In genomic region chr10:84334806-84335205, GRCh38 we compare ENCODE assay signal across 12 cellular contexts. TPM values are rescaled to one million over a fixed set of nuclear protein-coding genes. Genes with fewer than 3 reads are reported as not detected.
DNase-seq lines count a peak whose midpoint lies in the region; ATAC-seq and TF ChIP-seq lines count a peak whose summit lies in the region.
"Had no signal": no experiment of that assay in that cellular context is flagged by ENCODE, and none has a peak within 500 bp of the region (broad histone marks: within the 10 kb centered on the region; RNA-seq: fewer than 3 reads in every experiment).

No MANE protein-coding gene starts in this region.

- peaks cover 51% of the 10 kb centered on the region for H3K4me1 Mint-ChIP-seq in CD4-positive, alpha-beta T cell (ENCODE audit: low read depth)
- H3K4me1 Mint-ChIP-seq in activated T-helper 1 cell treated with anti-CD3 and anti-CD28 coated beads, Interleukin-12 subunit alpha, Interleukin-12 subunit beta, Interleukin-2, Interleukin-4 antibody, amounts not matched to agents 30 ng/mL and 10 ng/mL and 1 ng/mL, durations not matched to agents 14 hours and 24 hours and 36 hours (ENCODE audit: low read depth): peaks cover 52% of the 10 kb centered on the region

- H3K9ac ChIP-seq in iPS-18a (ENCODE audit: low read length): no peak overlapping the region
- H3K9ac ChIP-seq: BLaER1 had no signal

- no peaks in the 10 kb centered on the region for H3K9me3 ChIP-seq in CD4-positive, alpha-beta T cell (ENCODE audit: control insufficient read depth, low read length)
- no peaks in the 10 kb centered on the region for H3K9me3 ChIP-seq in iPS-18a (ENCODE audit: control insufficient read depth, low read depth, low read length)
- H3K9me3 ChIP-seq: BLaER1, ovary had no signal

- H3K36me3 ChIP-seq in iPS-18a (ENCODE audit: control insufficient read depth, low read depth, low read length): no peaks in the 10 kb centered on the region
- H3K36me3 ChIP-seq: BLaER1, ovary had no signal

- intact Hi-C loops in CD4-positive, alpha-beta T cell (cut with DNase I, micrococcal nuclease): loop anchor here in 1 of 2 experiments (1.0 to 5.0 kb wide), 4 partner anchors 26 to 1277 kb away; partner anchors contain the start of gene GHITM
- intact Hi-C loops in activated T-helper 1 cell treated with anti-CD3 and anti-CD28 coated beads, Interleukin-12 subunit alpha, Interleukin-12 subunit beta, Interleukin-2, Interleukin-4 antibody, amounts not matched to agents 30 ng/mL and 10 ng/mL and 1 ng/mL, durations not matched to agents 14 hours and 24 hours and 36 hours (cut with micrococcal nuclease): loop anchor here (1.0 to 2.0 kb wide), 4 partner anchors 18 to 197 kb away; no protein-coding TSS in a partner anchor

- no peaks in the 10 kb centered on the region for H3K27me3 ChIP-seq in CD4-positive, alpha-beta T cell (ENCODE audit: control insufficient read depth, insufficient read depth, low read length)
- H3K27me3 ChIP-seq in iPS-18a (ENCODE audit: control insufficient read depth, insufficient read depth, low read length): no peaks in the 10 kb centered on the region
- H3K27me3 ChIP-seq: BLaER1, ovary had no signal

- CTCF ChIA-PET in CD4-positive, alpha-beta T cell (lab: Charles Lee): interaction anchor here (0.9 to 3.3 kb wide), 10 partner anchors 17 to 205 kb away, joined by 3 to 44 read pairs (median 6); no protein-coding TSS in a partner anchor

- H3K27ac Mint-ChIP-seq in CD4-positive, alpha-beta T cell: peak overlapping the region; percentile 82
- H3K27ac Mint-ChIP-seq in activated T-helper 1 cell treated with anti-CD3 and anti-CD28 coated beads, Interleukin-12 subunit alpha, Interleukin-12 subunit beta, Interleukin-2, Interleukin-4 antibody, amounts not matched to agents 30 ng/mL and 10 ng/mL and 1 ng/mL, durations not matched to agents 14 hours and 24 hours and 36 hours: peak overlapping the region; percentile 49

- in situ Hi-C loops in G401 (cut with HindIII; ENCODE audit: low sequenced_read_pairs): no loop called here

- H3K9me3 Mint-ChIP-seq in CD4-positive, alpha-beta T cell: no peaks in the 10 kb centered on the region
- H3K9me3 Mint-ChIP-seq in activated T-helper 1 cell treated with anti-CD3 and anti-CD28 coated beads, Interleukin-12 subunit alpha, Interleukin-12 subunit beta, Interleukin-2, Interleukin-4 antibody, amounts not matched to agents 30 ng/mL and 10 ng/mL and 1 ng/mL, durations not matched to agents 14 hours and 24 hours and 36 hours: no peaks in the 10 kb centered on the region
- H3K9me3 Mint-ChIP-seq: activated B cell treated with CpG ODN at 0.5 μM for 24 hours had no signal

- H3K4me3 Mint-ChIP-seq in CD4-positive, alpha-beta T cell: no peak overlapping the region
- H3K4me3 Mint-ChIP-seq in activated T-helper 1 cell treated with anti-CD3 and anti-CD28 coated beads, Interleukin-12 subunit alpha, Interleukin-12 subunit beta, Interleukin-2, Interleukin-4 antibody, amounts not matched to agents 30 ng/mL and 10 ng/mL and 1 ng/mL, durations not matched to agents 14 hours and 24 hours and 36 hours: peak overlapping the region; percentile 50
- H3K4me3 Mint-ChIP-seq: activated B cell treated with CpG ODN at 0.5 μM for 24 hours had no signal

- POLR2A ChIA-PET in CD4-positive, alpha-beta T cell (lab: Charles Lee): interaction anchor here (0.6 to 1.2 kb wide), 3 partner anchors 9 to 196 kb away, joined by 3 to 6 read pairs (median 3); partner anchors contain the start of gene GHITM

- no peak for DNase-seq in CD4-positive, alpha-beta T cell
- DNase-seq in G401 (ENCODE audit: low spot score) (peak; percentile 17), GM19238 (ENCODE audit: insufficient read length, low spot score) (no peak), NCI-H510A (lab: John Stamatoyannopoulos, UW) (no peak), NCI-H524 treated with DMSO at 0.1 percent for 48 hours (lab: John Stamatoyannopoulos, UW) (no peak)
- DNase-seq in activated T-helper 1 cell treated with anti-CD3 and anti-CD28 coated beads, Interleukin-12 subunit alpha, Interleukin-12 subunit beta, Interleukin-2, Interleukin-4 antibody, amounts not matched to agents 30 ng/mL and 10 ng/mL and 1 ng/mL, durations not matched to agents 14 hours and 24 hours and 36 hours (ENCODE audit: low spot score): no peak
- DNase-seq: activated B cell treated with CpG ODN at 0.5 μM for 24 hours, NCI-H1417 had no signal

- H3K36me3 Mint-ChIP-seq in CD4-positive, alpha-beta T cell (ENCODE audit: low read depth): peaks cover 14% of the 10 kb centered on the region
- H3K36me3 Mint-ChIP-seq in activated T-helper 1 cell treated with anti-CD3 and anti-CD28 coated beads, Interleukin-12 subunit alpha, Interleukin-12 subunit beta, Interleukin-2, Interleukin-4 antibody, amounts not matched to agents 30 ng/mL and 10 ng/mL and 1 ng/mL, durations not matched to agents 14 hours and 24 hours and 36 hours (ENCODE audit: low read depth): peaks cover 9% of the 10 kb centered on the region

- ATAC-seq in CD4-positive, alpha-beta T cell (ENCODE audit: poor library complexity): no peak

- no peaks in the 10 kb centered on the region for H3K27me3 Mint-ChIP-seq in CD4-positive, alpha-beta T cell
- H3K27me3 Mint-ChIP-seq in activated T-helper 1 cell treated with anti-CD3 and anti-CD28 coated beads, Interleukin-12 subunit alpha, Interleukin-12 subunit beta, Interleukin-2, Interleukin-4 antibody, amounts not matched to agents 30 ng/mL and 10 ng/mL and 1 ng/mL, durations not matched to agents 14 hours and 24 hours and 36 hours (ENCODE audit: insufficient read depth): no peaks in the 10 kb centered on the region
- H3K27me3 Mint-ChIP-seq: activated B cell treated with CpG ODN at 0.5 μM for 24 hours had no signal

- H3K27ac ChIP-seq in CD4-positive, alpha-beta T cell (ENCODE audit: low read depth, low read length): peak overlapping the region; percentile 33
- H3K27ac ChIP-seq in iPS-18a (ENCODE audit: low read length): peak overlapping the region; percentile 35
- H3K27ac ChIP-seq: BLaER1, ovary had no signal

- peak overlapping the region; percentile 18 for H3K4me3 ChIP-seq in iPS-18a (ENCODE audit: low read length)
- H3K4me3 ChIP-seq: BLaER1, K562, ovary had no signal

- peaks cover 30% of the 10 kb centered on the region for H3K4me1 ChIP-seq in iPS-18a (ENCODE audit: control insufficient read depth, low read depth, low read length)

- no peak for TF ChIP-seq CTCF in CD4-positive, alpha-beta T cell (IDR thresholded peaks at IDR 0.05)

RNA-seq across cellular contexts. Expression of gene CCSER2, which starts 6.4 kb away (rescaled TPM):
- 100 to 1,000 TPM; 134 to 148 TPM for total RNA-seq in CD4-positive, alpha-beta T cell
- total RNA-seq in G401 (2014; rRNA removed; shearing (Covaris generic)): 11.6 and 19.4 TPM in 2 replicates
- 52.3 and 53.6 TPM in 2 replicates for total RNA-seq in activated T-helper 1 cell treated with anti-CD3 and anti-CD28 coated beads, Interleukin-12 subunit alpha, Interleukin-12 subunit beta, Interleukin-2, Interleukin-4 antibody, amounts not matched to agents 30 ng/mL and 10 ng/mL and 1 ng/mL, durations not matched to agents 14 hours and 24 hours and 36 hours
